9 cellular contexts compared by ENCODE assay signal in the genomic region with DNA sequence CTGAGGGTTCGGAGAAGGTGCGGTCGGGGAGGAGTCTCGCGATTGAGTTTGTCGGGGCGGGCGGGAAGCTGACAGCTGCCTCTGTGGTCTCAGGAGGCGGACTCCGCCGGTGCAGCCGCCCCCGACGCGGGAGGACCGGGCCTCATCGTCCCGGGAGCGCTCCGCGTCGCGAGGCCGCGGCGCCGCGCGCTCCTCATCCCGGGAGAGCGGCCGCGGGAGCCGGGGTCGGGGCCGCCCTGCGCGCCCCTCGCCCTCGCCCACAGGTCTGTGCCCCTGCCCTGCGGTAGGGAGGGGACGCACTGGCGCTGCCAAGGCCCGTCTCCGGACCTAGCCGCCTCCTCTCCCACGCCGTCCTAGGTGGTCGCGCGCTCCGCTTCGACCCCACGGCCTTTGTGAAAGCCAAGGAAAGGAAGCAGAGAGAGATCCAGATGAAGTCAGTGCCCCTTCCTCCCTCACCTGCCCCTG. TPM values are rescaled to one million over a fixed set of nuclear protein-coding genes. Genes with fewer than 3 reads are reported as not detected.
DNase-seq lines count a peak whose midpoint lies in the region; ATAC-seq and TF ChIP-seq lines count a peak whose summit lies in the region.
"Had no signal": no experiment of that assay in that cellular context is flagged by ENCODE, and none has a peak within 500 bp of the region (broad histone marks: within the 10 kb centered on the region; RNA-seq: fewer than 3 reads in every experiment).

No MANE protein-coding gene starts in this region.

- peak overlapping the region; percentile 52 for H3K27ac ChIP-seq in VCaP
- H3K27ac ChIP-seq in duodenal mucosa (ENCODE audit: low read depth, low read length) = no peak overlapping the region

- no peak for TF ChIP-seq CTCF in VCaP (conservative IDR thresholded peaks at IDR 0.05)
- no peak for TF ChIP-seq CTCF in type B pancreatic cell (conservative IDR thresholded peaks at IDR 0.05)

- ATAC-seq in GM21529 (IDR thresholded peaks at IDR 0.05; ENCODE audit: unreplicated experiment) = peak; percentile 20
- ATAC-seq in GM21390 (IDR thresholded peaks at IDR 0.05; ENCODE audit: unreplicated experiment) = no peak

- H3K4me3 ChIP-seq in duodenal mucosa (ENCODE audit: low read depth in 1 of 2, low read length in 2 of 2) (peak overlapping the region; percentile 80 to 88), mucosa of stomach (ENCODE audit: low read length) (peak overlapping the region; percentile 77)

- no peak for DNase-seq in type B pancreatic cell (ENCODE audit: extremely low spot score, unreplicated experiment)
- no peak for DNase-seq in GM19240 (ENCODE audit: insufficient read length, low spot score)
- no peak for DNase-seq in nucleus accumbens (lab: John Stamatoyannopoulos, UW)

- no peaks in the 10 kb centered on the region for H3K36me3 Mint-ChIP-seq in type B pancreatic cell

- H3K9ac ChIP-seq in duodenal mucosa (ENCODE audit: low read depth in 1 of 2, low read length in 2 of 2) (peak overlapping the region; percentile 40 to 42), mucosa of stomach (ENCODE audit: low read length) (peak overlapping the region; percentile 34)

- H3K27me3 ChIP-seq in duodenal mucosa (ENCODE audit: control insufficient read depth in 1 of 2, insufficient read depth in 2 of 2, low read length in 2 of 2) (peaks cover 4 to 9% of the 10 kb centered on the region in 2 donors), mucosa of stomach (ENCODE audit: control insufficient read depth, insufficient read depth, low read length) (peaks cover 22% of the 10 kb centered on the region)

- peaks cover 13 to 17% of the 10 kb centered on the region in 2 donors for H3K4me1 ChIP-seq in duodenal mucosa (ENCODE audit: control insufficient read depth in 1 of 2, insufficient read depth in 2 of 2, low read length in 2 of 2)
- peaks cover 17% of the 10 kb centered on the region for H3K4me1 ChIP-seq in mucosa of stomach (ENCODE audit: control insufficient read depth, insufficient read depth, low read length)

- peak overlapping the region; percentile 87 for H3K27ac Mint-ChIP-seq in type B pancreatic cell

- H3K36me3 ChIP-seq in duodenal mucosa (ENCODE audit: control insufficient read depth in 1 of 2, insufficient read depth in 2 of 2, low read length in 2 of 2) = no peaks in the 10 kb centered on the region
- H3K36me3 ChIP-seq in mucosa of stomach (ENCODE audit: control insufficient read depth, insufficient read depth, low read length) = no peaks in the 10 kb centered on the region

- no peaks in the 10 kb centered on the region for H3K9me3 Mint-ChIP-seq in type B pancreatic cell

- peaks cover 20% of the 10 kb centered on the region for H3K27me3 Mint-ChIP-seq in type B pancreatic cell

- peak overlapping the region; percentile 90 for H3K4me3 Mint-ChIP-seq in type B pancreatic cell

- H3K9me3 ChIP-seq in duodenal mucosa (ENCODE audit: control insufficient read depth in 1 of 2, low read length in 2 of 2) (no peaks in the 10 kb centered on the region), mucosa of stomach (ENCODE audit: control insufficient read depth, low read length) (no peaks in the 10 kb centered on the region)

- H3K4me1 Mint-ChIP-seq in type B pancreatic cell (ENCODE audit: unreplicated experiment) = peaks cover 6% of the 10 kb centered on the region

RNA-seq across cellular contexts. Expression of a gene that starts 6.9 kb away (rescaled TPM):
- not detected in 2 replicates for total RNA-seq in type B pancreatic cell (ENCODE audit: low replicate concordance)
- total RNA-seq: RPMI7951 had no signal

RNA-seq across cellular contexts. Expression of a gene that starts 20.7 kb away (rescaled TPM):
- total RNA-seq in type B pancreatic cell (ENCODE audit: low replicate concordance) = 16.9 and 19.4 TPM in 2 replicates

RNA-seq across cellular contexts. Expression of a gene that starts 24.8 kb away (rescaled TPM):
- total RNA-seq in type B pancreatic cell (ENCODE audit: low replicate concordance) = 1.3 and 3.3 TPM in 2 replicates
- total RNA-seq: RPMI7951 had no signal

RNA-seq across cellular contexts. Expression of a gene that starts 42.3 kb away (rescaled TPM):
- total RNA-seq in type B pancreatic cell (ENCODE audit: low replicate concordance) = 0.17 and 5.0 TPM in 2 replicates
- total RNA-seq: RPMI7951 had no signal
